ENCODE assay signal across 13 cellular contexts in the genomic region with DNA sequence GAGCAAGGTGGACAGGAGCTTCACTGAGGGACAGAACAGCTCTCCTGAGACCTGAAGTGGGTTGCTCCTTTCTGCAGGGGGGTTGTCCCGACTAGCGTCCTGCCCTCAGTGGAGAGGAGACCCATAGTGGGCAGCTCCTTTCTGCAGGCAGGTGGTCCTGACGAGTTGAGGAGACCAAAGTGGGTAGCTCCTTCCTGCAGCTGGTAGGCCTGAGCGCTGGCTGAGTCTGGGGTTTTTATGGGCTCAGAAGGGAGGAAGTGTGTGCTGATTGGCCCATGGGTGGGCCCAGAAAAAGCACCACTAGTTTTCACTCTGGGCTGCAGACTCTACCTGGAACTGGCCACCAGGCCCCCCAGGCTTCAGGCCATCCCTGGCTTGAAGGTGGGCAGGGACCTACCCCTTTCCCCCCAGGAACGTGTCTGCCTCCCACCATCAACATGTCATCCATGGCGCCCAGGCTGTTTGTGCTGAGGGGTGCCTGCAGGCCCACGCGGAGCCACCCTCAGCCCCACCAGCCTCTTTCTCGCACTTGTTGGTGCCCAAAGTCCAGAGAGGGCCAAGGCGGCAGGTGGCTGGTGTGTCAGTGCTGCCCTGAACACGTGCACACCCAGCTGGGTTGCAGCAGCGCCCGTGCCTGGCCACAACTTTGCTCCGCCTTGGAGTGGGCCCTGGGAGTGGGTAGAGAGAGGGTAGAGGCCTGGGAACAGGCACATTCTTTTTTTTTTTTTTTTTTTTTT. TPM values are rescaled to one million over a fixed set of nuclear protein-coding genes. Genes with fewer than 3 reads are reported as not detected.
DNase-seq lines count a peak whose midpoint lies in the region; ATAC-seq and TF ChIP-seq lines count a peak whose summit lies in the region.
"Had no signal": no experiment of that assay in that cellular context is flagged by ENCODE, and none has a peak within 500 bp of the region (broad histone marks: within the 10 kb centered on the region; RNA-seq: fewer than 3 reads in every experiment).

No MANE protein-coding gene starts in this region.

- peak overlapping the region; percentile 91 to 98 (median 95) for H3K4me3 Mint-ChIP-seq in T-cell
- H3K4me3 Mint-ChIP-seq in glutamatergic neuron (ENCODE audit: unreplicated experiment): peak overlapping the region; percentile 87
- peak overlapping the region; percentile 94 for H3K4me3 Mint-ChIP-seq in type B pancreatic cell

- intact Hi-C loops in Right ventricle myocardium inferior (cut with DNase I): loop anchor here (2.0 kb wide), 1 partner anchor 239 kb away; no protein-coding TSS in a partner anchor
- intact Hi-C loops in Right ventricle myocardium superior (cut with DNase I): no loop called here

- peaks cover 3% of the 10 kb centered on the region for H3K36me3 Mint-ChIP-seq in T-cell
- H3K36me3 Mint-ChIP-seq in glutamatergic neuron (ENCODE audit: unreplicated experiment): no peaks in the 10 kb centered on the region
- peaks cover 18% of the 10 kb centered on the region for H3K36me3 Mint-ChIP-seq in type B pancreatic cell

- H3K27ac Mint-ChIP-seq in T-cell: peak overlapping the region; percentile 95 to 98
- no peak overlapping the region for H3K27ac Mint-ChIP-seq in glutamatergic neuron (ENCODE audit: unreplicated experiment)
- peak overlapping the region; percentile 91 for H3K27ac Mint-ChIP-seq in type B pancreatic cell

- DNase-seq in Right ventricle myocardium inferior (ENCODE audit: missing footprints) (peak; percentile 60), Right ventricle myocardium superior (no peak), T-cell (no peak), glutamatergic neuron (no peak), type B pancreatic cell (ENCODE audit: extremely low spot score, unreplicated experiment) (no peak), T1000 (lab: John Stamatoyannopoulos, UW) (no peak)
- DNase-seq: activated CD4-positive, alpha-beta T cell treated with anti-CD3 and anti-CD28 coated beads, Interleukin-2, amount 50 U/mL, for 48 hours; C1 segment of cervical spinal cord; effector CD4-positive, alpha-beta T cell; HCEC 1CT; NCI-H1694 had no signal

- no peaks in the 10 kb centered on the region for H3K9me3 Mint-ChIP-seq in T-cell
- peaks cover 8% of the 10 kb centered on the region for H3K9me3 Mint-ChIP-seq in glutamatergic neuron (ENCODE audit: unreplicated experiment)
- H3K9me3 Mint-ChIP-seq in type B pancreatic cell: no peaks in the 10 kb centered on the region

- POLR2A ChIA-PET in T-cell (lab: Charles Lee): interaction anchor here in 1 of 2 donors (0.7 kb wide), 1 partner anchor 24 kb away, joined by 3 read pairs; no protein-coding TSS in a partner anchor

- no peak for TF ChIP-seq CTCF in glutamatergic neuron (IDR thresholded peaks at IDR 0.05; ENCODE audit: partially characterized antibody, unreplicated experiment)
- TF ChIP-seq CTCF in type B pancreatic cell (conservative IDR thresholded peaks at IDR 0.05): no peak

- ATAC-seq in Right ventricle myocardium inferior: no peak
- no peak for ATAC-seq in Right ventricle myocardium superior (ENCODE audit: poor library complexity)
- no peak for ATAC-seq in T-cell (replicated peaks in 1 of 4)
- ATAC-seq in GM18907 (IDR thresholded peaks at IDR 0.05; ENCODE audit: unreplicated experiment): no peak
- no peak for ATAC-seq in GM21529 (IDR thresholded peaks at IDR 0.05; ENCODE audit: unreplicated experiment)

- peaks cover 35 to 39% (median 38%) of the 10 kb centered on the region in 3 donors for H3K4me1 Mint-ChIP-seq in T-cell
- H3K4me1 Mint-ChIP-seq in glutamatergic neuron (ENCODE audit: low read depth, unreplicated experiment): peaks cover 10% of the 10 kb centered on the region
- H3K4me1 Mint-ChIP-seq in type B pancreatic cell (ENCODE audit: unreplicated experiment): peaks cover 26% of the 10 kb centered on the region

- H3K27me3 Mint-ChIP-seq in T-cell (no peaks in the 10 kb centered on the region), glutamatergic neuron (ENCODE audit: unreplicated experiment) (peaks cover 12% of the 10 kb centered on the region), type B pancreatic cell (no peaks in the 10 kb centered on the region)

- CTCF ChIA-PET in T-cell (lab: Charles Lee): no interaction called here

RNA-seq across cellular contexts. Expression of a gene that starts 1.6 kb away (rescaled TPM):
- 68.6 TPM for total RNA-seq in Right ventricle myocardium inferior
- 63.0 TPM for total RNA-seq in Right ventricle myocardium superior
- total RNA-seq in T-cell: 100 to 1,000 TPM in 3 of 5 donors, 10 to 100 TPM in 2; 60.7 to 113 (median 103) TPM
- 33.8 TPM for total RNA-seq in glutamatergic neuron (ENCODE audit: unreplicated experiment)
- 84.2 and 124 TPM in 2 replicates for total RNA-seq in type B pancreatic cell (ENCODE audit: low replicate concordance)
